ENCODE assay signal across 8 cellular contexts in the genomic region with DNA sequence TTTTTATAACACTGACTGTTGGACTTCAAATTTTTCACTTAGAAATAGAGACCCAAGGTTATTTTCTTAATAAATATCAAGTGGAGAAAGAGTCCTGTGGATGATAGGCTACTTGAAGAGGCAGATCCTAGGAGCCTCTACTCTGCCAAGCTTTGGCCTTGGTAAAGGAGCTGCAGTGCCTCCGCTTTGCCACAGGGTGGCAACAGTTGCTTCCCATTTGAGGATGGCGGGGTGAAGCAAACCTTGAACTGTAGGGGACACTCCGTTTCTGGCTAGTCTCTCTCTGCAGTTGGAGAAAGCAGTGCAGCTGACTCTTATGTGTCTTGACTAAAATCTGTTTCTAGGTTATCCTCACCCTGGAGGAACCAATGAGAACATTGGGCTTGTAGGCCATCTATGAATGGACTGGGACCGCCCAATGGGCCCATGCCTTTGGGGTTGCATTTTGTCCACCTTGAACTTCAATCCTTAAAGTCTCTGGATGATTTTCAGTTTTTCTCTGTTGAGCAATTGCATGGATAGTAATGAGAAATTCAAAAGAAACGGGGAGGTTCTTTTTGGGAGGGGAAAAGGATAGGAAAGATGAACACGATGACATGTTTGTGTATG. TPM values are rescaled to one million over a fixed set of nuclear protein-coding genes. Genes with fewer than 3 reads are reported as not detected.
A peak's percentile ranks its signal among the peaks of the same experiment; 100 is the strongest.
DNase-seq lines count a peak whose midpoint lies in the region; ATAC-seq, FAIRE-seq and TF ChIP-seq lines count a peak whose summit lies in the region.

No MANE protein-coding gene starts in this region.

- peak; percentile 96 for TF ChIP-seq CTCF in GM20000 (IDR thresholded peaks at IDR 0.05; ENCODE audit: extremely low read depth, missing control alignments)
- TF ChIP-seq CTCF in K562 (IDR thresholded peaks at IDR 0.05 in 2 of 3, conservative IDR thresholded peaks at IDR 0.05 in 1 of 3; ENCODE audit: insufficient read depth in 2 of 3, low read depth in 1 of 3, low read length in 3 of 3) = peak; percentile 89 to 96 (median 91)

- 24% methylated on average over 5 of the region's 6 CpGs for WGBS in K562 (ENCODE audit: insufficient coverage, low coverage, missing lambda C conversion rate)

- CTCF ChIA-PET in K562 (lab: Yijun Ruan, JAX; ENCODE audit: low intra/inter-chr PET ratio) = interaction anchor here (0.7 to 1.5 kb wide), 4 partner anchors 11 to 1049 kb away, joined by 3 to 6 read pairs (median 3); no protein-coding TSS in a partner anchor

- POLR2A ChIA-PET in K562 (lab: Yijun Ruan, JAX) = interaction anchor here (1.0 kb wide), 1 partner anchor 10 kb away, joined by 5 read pairs; a partner anchor contains a TSS

- H3K36me3 ChIP-seq in K562 (ENCODE audit: control insufficient read depth, insufficient read depth, low read length) = no peaks in the 10 kb centered on the region

- no peak for TF ChIP-seq POLR2A in K562 (conservative IDR thresholded peaks at IDR 0.05)

- H3K9me1 ChIP-seq in K562 (ENCODE audit: control insufficient read depth, insufficient read depth, low read length) = no peaks in the 10 kb centered on the region

- 0 out of 2 replicates have a peak, but pooled peaks cover 5% of the 10 kb centered on the region for H4K20me1 ChIP-seq in K562 (replicated peaks; ENCODE audit: control insufficient read depth, insufficient read depth, low read length)

- BruUV-seq in K562 (replicated peaks; lab: Mats Ljungman, UMichigan) = no TSS peak

- H3K4me3 ChIP-seq in K562 = no peak overlapping the region

- ATAC-seq in K562 = peak; percentile 97
- no peak for ATAC-seq in GM19395 (IDR thresholded peaks at IDR 0.05; ENCODE audit: unreplicated experiment)

- H3K9me3 ChIP-seq in K562 (replicated peaks; ENCODE audit: control insufficient read depth, insufficient read depth, low read depth, low read length) = no peaks in the 10 kb centered on the region

- DNase-seq in Daoy (ENCODE audit: low read depth) (peak; percentile 65), GM20000 (ENCODE audit: low spot score) (peak; percentile 73), HuH-7.5 (ENCODE audit: low spot score) (peak; percentile 48), T follicular helper cell (ENCODE audit: low read depth) (peak; percentile 12), K562 (ENCODE audit: extremely low read depth in 1 of 4, low spot score in 3 of 4) (peak; percentile 72 to 79 (median 76)), islet precursor cell (peak; percentile 82)
- DNase-seq in stimulated activated CD4-positive, alpha-beta T cell treated with anti-CD3 and anti-CD28 coated beads, Interleukin-2, amount 100 ng/mL, for 48 hours = peak; percentile 41 to 56

- in situ Hi-C loops in K562 (cut with MboI) = no loop called here

- no peak overlapping the region for H3K4me2 ChIP-seq in K562 (ENCODE audit: insufficient read depth, low read length)

- no peak overlapping the region for H3K27ac ChIP-seq in K562 (ENCODE audit: extremely low read depth, low read depth, low read length)

- H3K4me1 ChIP-seq in K562 (replicated peaks in 1 of 2; ENCODE audit: control insufficient read depth in 2 of 2, insufficient read depth in 2 of 2, low read length in 2 of 2) = peaks cover 0 to 3% of the 10 kb centered on the region in 2 experiments; a peak in 1 of 5 replicates

- peak; percentile 33 to 73 for TF ChIP-seq RAD21 in K562 (CRISPR knock-in tag; conservative IDR thresholded peaks at IDR 0.05 in 1 of 2, IDR thresholded peaks at IDR 0.05 in 1 of 2)

- intact Hi-C loops in K562 (cut with micrococcal nuclease) = no loop called here

- TF ChIP-seq EP300 in K562 (IDR thresholded peaks at IDR 0.05; ENCODE audit: low read length) = no peak

- peak; percentile 92 for FAIRE-seq in K562 (lab: Jason Lieb, UNC)

- H3K27me3 ChIP-seq in K562 (ENCODE audit: control insufficient read depth in 2 of 2, insufficient read depth in 2 of 2, low read length in 2 of 2) = no peaks in the 10 kb centered on the region

- H3K9ac ChIP-seq in K562 (ENCODE audit: insufficient read depth in 1 of 2, low read depth in 2 of 2, low read length in 2 of 2) = no peak overlapping the region

- no peaks in the 10 kb centered on the region for H3K79me2 ChIP-seq in K562 (ENCODE audit: control insufficient read depth, insufficient read depth, low read length)

- H2AFZ ChIP-seq in K562 (ENCODE audit: low read depth, low read length) = no peak overlapping the region

TF ChIP-seq in K562, 482 proteins besides CTCF, POLR2A, EP300 and RAD21 (continues in another document):
- peak; percentile 75 for TF ChIP-seq SMC3 (conservative IDR thresholded peaks at IDR 0.05; ENCODE audit: insufficient read depth, low read depth, low read length)
- no peak for TF ChIP-seq EWSR1 (IDR thresholded peaks at IDR 0.05; ENCODE audit: borderline replicate concordance, low read depth, partially characterized antibody)
- TF ChIP-seq ZNF696 (CRISPR knock-in tag; conservative IDR thresholded peaks at IDR 0.05) = no peak
- TF ChIP-seq, protein P1, sequence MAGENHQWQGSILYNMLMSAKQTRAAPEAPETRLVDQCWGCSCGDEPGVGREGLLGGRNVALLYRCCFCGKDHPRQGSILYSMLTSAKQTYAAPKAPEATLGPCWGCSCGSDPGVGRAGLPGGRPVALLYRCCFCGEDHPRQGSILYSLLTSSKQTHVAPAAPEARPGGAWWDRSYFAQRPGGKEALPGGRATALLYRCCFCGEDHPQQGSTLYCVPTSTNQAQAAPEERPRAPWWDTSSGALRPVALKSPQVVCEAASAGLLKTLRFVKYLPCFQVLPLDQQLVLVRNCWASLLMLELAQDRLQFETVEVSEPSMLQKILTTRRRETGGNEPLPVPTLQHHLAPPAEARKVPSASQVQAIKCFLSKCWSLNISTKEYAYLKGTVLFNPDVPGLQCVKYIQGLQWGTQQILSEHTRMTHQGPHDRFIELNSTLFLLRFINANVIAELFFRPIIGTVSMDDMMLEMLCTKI (IDR thresholded peaks at IDR 0.05; ENCODE audit: partially characterized antibody) = no peak

RNA-seq across cellular contexts. Expression of a gene that starts 9.8 kb away (rescaled TPM):
- 1.8 and 3.0 TPM in 2 replicates for total RNA-seq in Daoy (2014; rRNA removed; shearing (Covaris generic))
- 0.69 TPM in 1 of 2 replicates, not detected in the other for total RNA-seq in K562 (2011; cell fraction: chromatin; rRNA removed; ENCODE audit: low replicate concordance)
- total RNA-seq in K562 (2011; cell fraction: nucleolus; rRNA removed) = not detected in 2 replicates
- total RNA-seq in K562 (2011; cell fraction: nucleoplasm; rRNA removed) = not detected in 2 replicates
- total RNA-seq in K562 (2014; rRNA removed) (not detected in 2 replicates), K562 (2014; rRNA removed; fragmentation: Illumina TruSeq; extraction: Trizol) (0.33 TPM in 1 of 2 replicates, not detected in the other), K562 (2015; rRNA removed; fragmentation: Illumina TruSeq; extraction: Trizol) (0.19 and 0.76 TPM in 2 replicates), K562 (2021) (0.31 and 0.33 TPM in 2 replicates)
- polyA plus RNA-seq in K562 (2011; rRNA removed) (0.09 and 0.25 TPM in 2 replicates), K562 (2014; fragmentation: Illumina TruSeq; extraction: Trizol) (not detected in 2 replicates), K562 (2014; fragmentation: Nextera tagmentation; extraction: Ambion mirVana) (under 1 TPM; 0.06 to 0.10 TPM), K562 (2014; rRNA removed) (0.28 TPM in 1 of 2 replicates, not detected in the other)
- not detected in 2 replicates for polyA plus RNA-seq in K562 (2011; cell fraction: cytosol; rRNA removed)
- 0.22 and 0.24 TPM in 2 replicates for polyA plus RNA-seq in K562 (2011; cell fraction: nucleus; rRNA removed)
- 0.14 and 0.25 TPM in 2 replicates for polyA plus RNA-seq in K562 (2012)
- not detected in 2 replicates for polyA minus RNA-seq in K562 (2011; rRNA and poly(A)+ RNA removed)
- polyA minus RNA-seq in K562 (2011; cell fraction: cytosol; rRNA and poly(A)+ RNA removed) = not detected in 2 replicates
- 0.78 TPM in 1 of 2 replicates, not detected in the other for polyA minus RNA-seq in K562 (2011; cell fraction: nucleus; rRNA and poly(A)+ RNA removed)

RNA-seq across cellular contexts. Expression of a gene that starts 36.0 kb away (rescaled TPM):
- 53.3 and 56.7 TPM in 2 replicates for total RNA-seq in Daoy (2014; rRNA removed; shearing (Covaris generic))
- total RNA-seq in K562 (2011; cell fraction: chromatin; rRNA removed; ENCODE audit: low replicate concordance) = 13.8 and 84.9 TPM in 2 replicates
- 10.0 and 17.0 TPM in 2 replicates for total RNA-seq in K562 (2011; cell fraction: nucleolus; rRNA removed)
- total RNA-seq in K562 (2011; cell fraction: nucleoplasm; rRNA removed) = 27.4 and 31.5 TPM in 2 replicates
- total RNA-seq in K562 (2014; rRNA removed) (39.0 and 40.5 TPM in 2 replicates), K562 (2014; rRNA removed; fragmentation: Illumina TruSeq; extraction: Trizol) (68.9 and 89.7 TPM in 2 replicates), K562 (2015; rRNA removed; fragmentation: Illumina TruSeq; extraction: Trizol) (61.1 and 61.5 TPM in 2 replicates), K562 (2021) (68.4 and 92.5 TPM in 2 replicates)
- polyA plus RNA-seq in K562 (2011; rRNA removed) (36.9 and 49.8 TPM in 2 replicates), K562 (2014; fragmentation: Illumina TruSeq; extraction: Trizol) (76.8 and 81.3 TPM in 2 replicates), K562 (2014; fragmentation: Nextera tagmentation; extraction: Ambion mirVana) (10 to 100 TPM; 17.5 to 21.0 TPM), K562 (2014; rRNA removed) (50.2 and 66.6 TPM in 2 replicates)
- 7.7 and 14.0 TPM in 2 replicates for polyA plus RNA-seq in K562 (2011; cell fraction: cytosol; rRNA removed)
- polyA plus RNA-seq in K562 (2011; cell fraction: nucleus; rRNA removed) = 17.3 and 17.5 TPM in 2 replicates
- 31.7 and 61.7 TPM in 2 replicates for polyA plus RNA-seq in K562 (2012)
- polyA minus RNA-seq in K562 (2011; rRNA and poly(A)+ RNA removed) = 42.8 and 58.4 TPM in 2 replicates
- 20.0 and 23.5 TPM in 2 replicates for polyA minus RNA-seq in K562 (2011; cell fraction: cytosol; rRNA and poly(A)+ RNA removed)
- 16.2 and 27.1 TPM in 2 replicates for polyA minus RNA-seq in K562 (2011; cell fraction: nucleus; rRNA and poly(A)+ RNA removed)

RNA-seq across cellular contexts. Expression of a gene that starts 58.1 kb away (rescaled TPM):
- total RNA-seq in Daoy (2014; rRNA removed; shearing (Covaris generic)) = 0.23 and 0.51 TPM in 2 replicates
- total RNA-seq in K562 (2011; cell fraction: chromatin; rRNA removed; ENCODE audit: low replicate concordance) = 1.8 and 2.2 TPM in 2 replicates
- total RNA-seq in K562 (2011; cell fraction: nucleolus; rRNA removed) = 3.3 and 3.8 TPM in 2 replicates
- total RNA-seq in K562 (2011; cell fraction: nucleoplasm; rRNA removed) = 0.92 and 1.1 TPM in 2 replicates
- total RNA-seq in K562 (2014; rRNA removed) (0.08 and 4.5 TPM in 2 replicates), K562 (2014; rRNA removed; fragmentation: Illumina TruSeq; extraction: Trizol) (0.35 and 0.36 TPM in 2 replicates), K562 (2015; rRNA removed; fragmentation: Illumina TruSeq; extraction: Trizol) (0.23 and 0.25 TPM in 2 replicates), K562 (2021) (0.24 and 0.60 TPM in 2 replicates)
- polyA plus RNA-seq in K562 (2011; rRNA removed) (0.17 and 0.37 TPM in 2 replicates), K562 (2014; fragmentation: Illumina TruSeq; extraction: Trizol) (0.24 and 0.26 TPM in 2 replicates), K562 (2014; fragmentation: Nextera tagmentation; extraction: Ambion mirVana) (under 1 TPM; 0.01 to 0.04 TPM), K562 (2014; rRNA removed) (0.12 and 0.17 TPM in 2 replicates)
- 0.01 and 0.10 TPM in 2 replicates for polyA plus RNA-seq in K562 (2011; cell fraction: cytosol; rRNA removed)
- 0.57 and 2.5 TPM in 2 replicates for polyA plus RNA-seq in K562 (2011; cell fraction: nucleus; rRNA removed)
- polyA plus RNA-seq in K562 (2012) = 1.1 and 1.6 TPM in 2 replicates
- polyA minus RNA-seq in K562 (2011; rRNA and poly(A)+ RNA removed) = 0.07 and 0.36 TPM in 2 replicates
- polyA minus RNA-seq in K562 (2011; cell fraction: cytosol; rRNA and poly(A)+ RNA removed) = not detected in 2 replicates
- polyA minus RNA-seq in K562 (2011; cell fraction: nucleus; rRNA and poly(A)+ RNA removed) = 0.13 and 0.89 TPM in 2 replicates

Comparison
In these comparisons a context has a peak if more than half of its experiments do, and no peak if none do; other contexts are left out.
1. DNase-seq: peak in every context shown above with its lines; median percentile 82 in islet precursor cell; 76 in K562; 73 in GM20000; 65 in Daoy; 48 in stimulated activated CD4-positive, alpha-beta T cell treated with anti-CD3 and anti-CD28 coated beads, Interleukin-2, amount 100 ng/mL, for 48 hours; 48 in HuH-7.5; 12 in T follicular helper cell.